Comparison of ENCODE assay signal across 1 cellular context in genomic region chr3:42668793-42669217, GRCh38.
TF ChIP-seq lines count a peak whose summit lies in the region.

No MANE protein-coding gene starts in this region.

TF ChIP-seq in K562, 482 proteins besides CTCF, POLR2A, EP300 and RAD21:
- TF ChIP-seq L3MBTL2 (IDR thresholded peaks at IDR 0.05) (no peak), NFIC (IDR thresholded peaks at IDR 0.05) (0 out of 2 replicates have a peak, but pooled peaks have one; percentile 13), E4F1 (CRISPR knock-in tag; IDR thresholded peaks at IDR 0.05; ENCODE audit: borderline replicate concordance) (no peak), RERE (CRISPR knock-in tag; IDR thresholded peaks at IDR 0.05; ENCODE audit: borderline replicate concordance) (no peak), ARID4B (CRISPR knock-in tag; IDR thresholded peaks at IDR 0.05) (no peak), ZNF12 (CRISPR knock-in tag; IDR thresholded peaks at IDR 0.05) (peak; percentile 99), ZNF280A (IDR thresholded peaks at IDR 0.05; ENCODE audit: low read depth, partially characterized antibody) (no peak), RBM22 (IDR thresholded peaks at IDR 0.05; ENCODE audit: low read depth, low read length, poor library complexity, severe bottlenecking) (no peak), POLR2AphosphoS2 (IDR thresholded peaks at IDR 0.05; ENCODE audit: low read length) (no peak), MTA2 (IDR thresholded peaks at IDR 0.05; ENCODE audit: low read depth) (no peak), KAT8 (IDR thresholded peaks at IDR 0.05; ENCODE audit: low read depth) (no peak), ZNF445 (CRISPR knock-in tag; IDR thresholded peaks at IDR 0.05; ENCODE audit: low read depth) (no peak), NEUROD1 (IDR thresholded peaks at IDR 0.05; ENCODE audit: borderline replicate concordance, low read depth, low read length, partially characterized antibody) (no peak)
TF ChIP-seq in K562: peak in this region for 2.
